ENCODE assay signal across 8 cellular contexts in the genomic region with DNA sequence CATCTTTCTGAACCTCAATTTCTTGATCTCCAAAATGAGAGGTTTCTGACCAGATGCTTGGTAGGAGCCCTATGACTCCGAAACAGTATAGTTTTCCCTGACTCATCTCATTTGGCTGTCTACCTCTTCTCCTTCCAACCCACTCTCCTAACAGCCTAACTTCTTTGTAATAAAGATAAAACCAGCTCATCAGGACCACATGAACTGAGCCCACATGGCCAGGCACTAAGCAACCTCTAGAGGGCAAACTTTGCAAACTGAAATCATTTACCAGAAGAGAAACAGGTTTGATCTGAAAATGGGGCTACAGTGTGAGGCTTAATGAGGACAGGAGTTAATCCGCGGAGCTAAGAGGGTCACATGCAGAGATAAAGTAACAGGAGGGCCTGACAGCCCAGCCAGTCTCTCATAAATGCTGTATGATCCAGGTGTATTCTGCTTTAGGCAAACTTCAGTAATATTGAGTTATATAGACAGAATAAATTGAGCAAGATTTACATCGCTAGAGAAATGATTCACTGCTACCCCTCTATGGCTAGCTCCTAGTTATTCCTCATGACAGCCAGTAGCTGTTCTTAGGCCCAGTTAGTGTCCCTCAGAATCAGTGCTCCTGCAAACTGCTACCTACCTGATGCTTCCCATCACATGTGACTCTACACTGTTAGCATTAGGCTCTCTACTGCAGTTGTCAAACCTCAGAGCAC.
DNase-seq lines count a peak whose midpoint lies in the region; ATAC-seq and TF ChIP-seq lines count a peak whose summit lies in the region.

No MANE protein-coding gene starts in this region.

- no peaks in the 10 kb centered on the region for H3K79me2 ChIP-seq in Loucy (ENCODE audit: insufficient read depth, low read length)

- H3K36me3 ChIP-seq in HEK293 (ENCODE audit: control insufficient read depth in 2 of 2, insufficient read depth in 1 of 2, low read length in 2 of 2): no peaks in the 10 kb centered on the region
- H3K36me3 ChIP-seq in Loucy (ENCODE audit: insufficient read depth, low read length): no peaks in the 10 kb centered on the region
- H3K36me3 ChIP-seq in RWPE2 (ENCODE audit: low read depth): no peaks in the 10 kb centered on the region

- H4K20me1 ChIP-seq in Loucy (ENCODE audit: insufficient read depth, low read length, poor library complexity, severe bottlenecking): no peaks in the 10 kb centered on the region

- ATAC-seq in RWPE2 (ENCODE audit: low read depth) (peak; percentile 92), right cardiac atrium (peak; percentile 75 to 84)

- POLR2A ChIA-PET in HEK293 (lab: Yijun Ruan, JAX): interaction anchor here (0.7 kb wide), 1 partner anchor 161 kb away, joined by 3 read pairs; no protein-coding TSS in a partner anchor

- H3K27ac ChIP-seq in HEK293 (ENCODE audit: extremely low read depth, low read depth, low read length): no peak overlapping the region
- peak overlapping the region; percentile 3 for H3K27ac ChIP-seq in RWPE2 (ENCODE audit: poor library complexity, severe bottlenecking)
- H3K27ac ChIP-seq in right cardiac atrium (ENCODE audit: low read length): no peak overlapping the region

- H3K27me3 ChIP-seq in Loucy (ENCODE audit: insufficient read depth, low read length, poor library complexity, severe bottlenecking): no peaks in the 10 kb centered on the region
- H3K27me3 ChIP-seq in RWPE2 (ENCODE audit: insufficient read depth, poor library complexity, severe bottlenecking): no peaks in the 10 kb centered on the region
- no peaks in the 10 kb centered on the region for H3K27me3 ChIP-seq in right cardiac atrium (ENCODE audit: control insufficient read depth, insufficient read depth)

- no peaks in the 10 kb centered on the region for H3K9me2 ChIP-seq in Loucy (replicated peaks; ENCODE audit: low read depth, low read length)

- intact Hi-C loops in right cardiac atrium (cut with DNase I): loop anchor here (5.0 to 10.0 kb wide), 4 partner anchors 51 to 551 kb away; a partner anchor contains a TSS

- H3K4me3 ChIP-seq in HEK293 (ENCODE audit: low read depth, low read length): no peak overlapping the region
- H3K4me3 ChIP-seq in Loucy (ENCODE audit: low read length, poor library complexity, severe bottlenecking): no peak overlapping the region
- H3K4me3 ChIP-seq in RWPE2 (ENCODE audit: severe bottlenecking): no peak overlapping the region
- no peak overlapping the region for H3K4me3 ChIP-seq in right cardiac atrium (ENCODE audit: low read length)

- no peaks in the 10 kb centered on the region for H3K9me3 ChIP-seq in HEK293 (ENCODE audit: control insufficient read depth, insufficient read depth, low read depth, low read length)
- H3K9me3 ChIP-seq in Loucy (ENCODE audit: insufficient read depth, low read depth, low read length): no peaks in the 10 kb centered on the region
- H3K9me3 ChIP-seq in RWPE2 (ENCODE audit: severe bottlenecking): no peaks in the 10 kb centered on the region
- H3K9me3 ChIP-seq in right cardiac atrium (ENCODE audit: control insufficient read depth, low read length): no peaks in the 10 kb centered on the region

- H2AFZ ChIP-seq in Loucy (ENCODE audit: low read length): peak overlapping the region; percentile 64; the same call in 1 of the 2 replicates

- no peaks in the 10 kb centered on the region for H3F3A ChIP-seq in Loucy (ENCODE audit: low read depth)

- no peak overlapping the region for H3K9ac ChIP-seq in Loucy (ENCODE audit: low read depth, low read length, poor library complexity, severe bottlenecking)

- H3K4me1 ChIP-seq in HEK293 (ENCODE audit: control insufficient read depth, insufficient read depth, low read length): no peaks in the 10 kb centered on the region
- H3K4me1 ChIP-seq in Loucy (ENCODE audit: insufficient read depth, low read length, poor library complexity, severe bottlenecking): no peaks in the 10 kb centered on the region
- H3K4me1 ChIP-seq in RWPE2 (ENCODE audit: insufficient read depth, poor library complexity, severe bottlenecking): peaks cover 9% of the 10 kb centered on the region
- no peaks in the 10 kb centered on the region for H3K4me1 ChIP-seq in right cardiac atrium (ENCODE audit: control insufficient read depth, insufficient read depth, low read length)

- DNase-seq in SIG-M5 treated with dmso at 0.1 percent for 504 hours (lab: John Stamatoyannopoulos, UW; ENCODE audit: unreplicated experiment): peak; percentile 73
- no peak for DNase-seq in SIG-M5 (lab: John Stamatoyannopoulos, UW)
- no peak for DNase-seq in RWPE2 (ENCODE audit: low spot score)
- DNase-seq in amniotic stem cell (lab: John Stamatoyannopoulos, UW): peak; percentile 48
- peak in 2 of 3 donors; percentile 34 to 66 for DNase-seq in right cardiac atrium
- peak; percentile 72 for DNase-seq in retina

- no peak for TF ChIP-seq CTCF in HEK293 (tag by site-specific recombination; IDR thresholded peaks at IDR 0.05)
- peak; percentile 97 for TF ChIP-seq CTCF in Loucy (conservative IDR thresholded peaks at IDR 0.05; ENCODE audit: low read length)
- TF ChIP-seq CTCF in RWPE2 (IDR thresholded peaks at IDR 0.05; ENCODE audit: poor library complexity, severe bottlenecking): peak; percentile 92

- CTCF ChIA-PET in HEK293 (lab: Yijun Ruan, JAX): interaction anchor here (0.5 to 5.1 kb wide), 51 partner anchors 8 to 1528 kb away, joined by 3 to 43 read pairs (median 4); no protein-coding TSS in a partner anchor

- peak overlapping the region; percentile 13 for H3K4me2 ChIP-seq in Loucy (ENCODE audit: low read depth, low read length, poor library complexity, severe bottlenecking)

- WGBS in right cardiac atrium: 36% methylated on average over 4 of the region's 4 CpGs

TF ChIP-seq in HEK293, 187 proteins besides CTCF, POLR2A, EP300 and RAD21:
- TF ChIP-seq SCRT2 (tag by site-specific recombination; IDR thresholded peaks at IDR 0.05) (0 out of 2 replicates have a peak, but pooled peaks have one; percentile 22), ZNF654 (tag by site-specific recombination; IDR thresholded peaks at IDR 0.05; ENCODE audit: low read depth) (peak; percentile 63), WT1 (tag by site-specific recombination; IDR thresholded peaks at IDR 0.05) (no peak), ZNF658 (tag by site-specific recombination; IDR thresholded peaks at IDR 0.05) (no peak)

Comparison
In these comparisons a context has a peak if more than half of its experiments do, and no peak if none do; other contexts are left out.
1. DNase-seq: peak in SIG-M5 treated with dmso at 0.1 percent for 504 hours (single experiment), amniotic stem cell (single experiment), right cardiac atrium (2 of 3) and retina (single experiment); none in SIG-M5 (single experiment) and RWPE2 (single experiment).